2 cellular contexts compared by ENCODE assay signal in genomic region chr4:78863991-78864390, GRCh38.
TF ChIP-seq lines count a peak whose summit lies in the region.

No MANE protein-coding gene starts in this region.

TF ChIP-seq in SK-N-SH treated with all-trans-retinoic acid at 6 μM for 48 hours, 23 proteins besides CTCF, POLR2A, EP300 and RAD21 (continued from another document):
- TF ChIP-seq CSRNP3 (CRISPR knock-in tag; IDR thresholded peaks at IDR 0.05) (no peak), ZFP30 (CRISPR knock-in tag; IDR thresholded peaks at IDR 0.05) (no peak), ZNF565 (CRISPR knock-in tag; conservative IDR thresholded peaks at IDR 0.05; ENCODE audit: low read depth) (no peak), GLIS3 (CRISPR knock-in tag; IDR thresholded peaks at IDR 0.05) (no peak), SNAI2 (CRISPR knock-in tag; IDR thresholded peaks at IDR 0.05) (no peak), TCF4 (CRISPR knock-in tag; IDR thresholded peaks at IDR 0.05; ENCODE audit: borderline replicate concordance) (no peak)

TF ChIP-seq in SK-N-SH, 30 proteins besides CTCF, POLR2A, EP300 and RAD21 (continued from another document):
- TF ChIP-seq, protein P1, sequence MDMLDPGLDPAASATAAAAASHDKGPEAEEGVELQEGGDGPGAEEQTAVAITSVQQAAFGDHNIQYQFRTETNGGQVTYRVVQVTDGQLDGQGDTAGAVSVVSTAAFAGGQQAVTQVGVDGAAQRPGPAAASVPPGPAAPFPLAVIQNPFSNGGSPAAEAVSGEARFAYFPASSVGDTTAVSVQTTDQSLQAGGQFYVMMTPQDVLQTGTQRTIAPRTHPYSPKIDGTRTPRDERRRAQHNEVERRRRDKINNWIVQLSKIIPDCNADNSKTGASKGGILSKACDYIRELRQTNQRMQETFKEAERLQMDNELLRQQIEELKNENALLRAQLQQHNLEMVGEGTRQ (IDR thresholded peaks at IDR 0.05; ENCODE audit: borderline replicate concordance, low read depth, low read length): no peak
- TF ChIP-seq RXRA (IDR thresholded peaks at IDR 0.05; ENCODE audit: borderline replicate concordance, low read depth): no peak
- no peak for TF ChIP-seq GATA2 (CRISPR knock-in tag; IDR thresholded peaks at IDR 0.05)
- TF ChIP-seq REST (IDR thresholded peaks at IDR 0.05; ENCODE audit: low read depth, low read length): no peak
- TF ChIP-seq SMC3 (IDR thresholded peaks at IDR 0.05; ENCODE audit: low read depth, low read length): no peak
- TF ChIP-seq, protein P2, sequence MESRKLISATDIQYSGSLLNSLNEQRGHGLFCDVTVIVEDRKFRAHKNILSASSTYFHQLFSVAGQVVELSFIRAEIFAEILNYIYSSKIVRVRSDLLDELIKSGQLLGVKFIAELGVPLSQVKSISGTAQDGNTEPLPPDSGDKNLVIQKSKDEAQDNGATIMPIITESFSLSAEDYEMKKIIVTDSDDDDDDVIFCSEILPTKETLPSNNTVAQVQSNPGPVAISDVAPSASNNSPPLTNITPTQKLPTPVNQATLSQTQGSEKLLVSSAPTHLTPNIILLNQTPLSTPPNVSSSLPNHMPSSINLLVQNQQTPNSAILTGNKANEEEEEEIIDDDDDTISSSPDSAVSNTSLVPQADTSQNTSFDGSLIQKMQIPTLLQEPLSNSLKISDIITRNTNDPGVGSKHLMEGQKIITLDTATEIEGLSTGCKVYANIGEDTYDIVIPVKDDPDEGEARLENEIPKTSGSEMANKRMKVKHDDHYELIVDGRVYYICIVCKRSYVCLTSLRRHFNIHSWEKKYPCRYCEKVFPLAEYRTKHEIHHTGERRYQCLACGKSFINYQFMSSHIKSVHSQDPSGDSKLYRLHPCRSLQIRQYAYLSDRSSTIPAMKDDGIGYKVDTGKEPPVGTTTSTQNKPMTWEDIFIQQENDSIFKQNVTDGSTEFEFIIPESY (IDR thresholded peaks at IDR 0.05; ENCODE audit: borderline replicate concordance, low read depth): no peak
- no peak for TF ChIP-seq FOXM1 (IDR thresholded peaks at IDR 0.05; ENCODE audit: low read depth)
- TF ChIP-seq MXI1 (IDR thresholded peaks at IDR 0.05; ENCODE audit: low read depth, low read length): no peak
- no peak for TF ChIP-seq SIN3A (IDR thresholded peaks at IDR 0.05; ENCODE audit: borderline replicate concordance, low read depth, low read length)
- no peak for TF ChIP-seq YY1 (IDR thresholded peaks at IDR 0.05; ENCODE audit: low read depth)
- no peak for TF ChIP-seq NFIC (IDR thresholded peaks at IDR 0.05; ENCODE audit: borderline replicate concordance)
- no peak for TF ChIP-seq NRF1 (IDR thresholded peaks at IDR 0.05; ENCODE audit: low read depth, low read length)
- no peak for TF ChIP-seq USF1 (IDR thresholded peaks at IDR 0.05; ENCODE audit: borderline replicate concordance, low read depth)
- no peak for TF ChIP-seq RCOR1 (IDR thresholded peaks at IDR 0.05; ENCODE audit: low read length)
- TF ChIP-seq GABPA (IDR thresholded peaks at IDR 0.05; ENCODE audit: low read depth): no peak
